Comparison of ENCODE assay signal across 8 cellular contexts in genomic region chr3:48240000-48240710, GRCh38. TPM values are rescaled to one million over a fixed set of nuclear protein-coding genes. Genes with fewer than 3 reads are reported as not detected.
A peak's percentile ranks its signal among the peaks of the same experiment; 100 is the strongest.
DNase-seq lines count a peak whose midpoint lies in the region; ATAC-seq and TF ChIP-seq lines count a peak whose summit lies in the region.

No MANE protein-coding gene starts in this region.

- H3K4me3 Mint-ChIP-seq in CD4-positive, alpha-beta T cell: peak overlapping the region; percentile 93

- no peaks in the 10 kb centered on the region for H3K27me3 ChIP-seq in CD4-positive, alpha-beta T cell (ENCODE audit: control insufficient read depth, insufficient read depth, low read length)
- no peaks in the 10 kb centered on the region for H3K27me3 ChIP-seq in MG63
- H3K27me3 ChIP-seq in mammary epithelial cell (ENCODE audit: insufficient read depth, low read length): no peaks in the 10 kb centered on the region
- H3K27me3 ChIP-seq in neuron (ENCODE audit: insufficient read depth, low read length): no peaks in the 10 kb centered on the region

- H3K36me3 Mint-ChIP-seq in CD4-positive, alpha-beta T cell (ENCODE audit: low read depth): peaks cover 7% of the 10 kb centered on the region

- in situ Hi-C loops in mammary epithelial cell (cut with MboI; ENCODE audit: low sequenced_read_pairs in 2 of 2): no loop called here

- 88% methylated on average over 11 of the region's 15 CpGs for WGBS in mammary epithelial cell (ENCODE audit: low coverage, missing lambda C conversion rate)

- peak overlapping the region; percentile 92 for H3K27ac Mint-ChIP-seq in CD4-positive, alpha-beta T cell

- POLR2A ChIA-PET in CD4-positive, alpha-beta T cell (lab: Charles Lee): interaction anchor here (0.6 to 2.4 kb wide), 7 partner anchors 15 to 445 kb away, joined by 3 to 32 read pairs (median 8); partner anchors contain the start of genes CCDC51, NCKIPSD, NME6 and TMA7

- TF ChIP-seq CTCF in CD4-positive, alpha-beta T cell (IDR thresholded peaks at IDR 0.05): no peak
- TF ChIP-seq CTCF in mammary epithelial cell (conservative IDR thresholded peaks at IDR 0.05 in 1 of 2, IDR thresholded peaks at IDR 0.05 in 1 of 2; ENCODE audit: extremely low read depth in 1 of 2, insufficient read depth in 1 of 2, low read depth in 1 of 2, low read length in 2 of 2) (no peak), mucosa of descending colon (IDR thresholded peaks at IDR 0.05) (no peak)

- H3K36me3 ChIP-seq in MG63 (no peaks in the 10 kb centered on the region), mammary epithelial cell (ENCODE audit: insufficient read depth, low read length) (no peaks in the 10 kb centered on the region), neuron (ENCODE audit: insufficient read depth, low read length) (no peaks in the 10 kb centered on the region), mucosa of descending colon (ENCODE audit: low read depth) (no peaks in the 10 kb centered on the region)

- peaks cover 5% of the 10 kb centered on the region for H3K4me1 ChIP-seq in mammary epithelial cell (ENCODE audit: insufficient read depth, low read length)
- H3K4me1 ChIP-seq in neuron (ENCODE audit: insufficient read depth, low read length): peaks cover 11% of the 10 kb centered on the region
- H3K4me1 ChIP-seq in mucosa of descending colon (ENCODE audit: low read depth): peaks cover 4% of the 10 kb centered on the region

- ATAC-seq in CD4-positive, alpha-beta T cell (ENCODE audit: poor library complexity): no peak
- no peak for ATAC-seq in HG02938 (IDR thresholded peaks at IDR 0.05; ENCODE audit: unreplicated experiment)
- ATAC-seq in GM21723 (IDR thresholded peaks at IDR 0.05; ENCODE audit: unreplicated experiment): no peak
- ATAC-seq in mucosa of descending colon: no peak

- peak overlapping the region; percentile 43 for H3K27ac ChIP-seq in CD4-positive, alpha-beta T cell (ENCODE audit: low read depth, low read length)
- no peak overlapping the region for H3K27ac ChIP-seq in mammary epithelial cell (ENCODE audit: insufficient read depth, low read depth, low read length)

- peaks cover 23% of the 10 kb centered on the region for H3K4me1 Mint-ChIP-seq in CD4-positive, alpha-beta T cell (ENCODE audit: low read depth)

- H2AFZ ChIP-seq in mammary epithelial cell (ENCODE audit: low read depth, low read length) (peak overlapping the region; percentile 97), neuron (ENCODE audit: low read depth, low read length) (peak overlapping the region; percentile 56)

- H3K27me3 Mint-ChIP-seq in CD4-positive, alpha-beta T cell: no peaks in the 10 kb centered on the region

- H3K9me3 ChIP-seq in CD4-positive, alpha-beta T cell (ENCODE audit: control insufficient read depth, low read length): no peaks in the 10 kb centered on the region
- H3K9me3 ChIP-seq in MG63 (no peaks in the 10 kb centered on the region), mammary epithelial cell (replicated peaks; ENCODE audit: insufficient read depth, low read length) (no peaks in the 10 kb centered on the region), neuron (ENCODE audit: low read length) (no peaks in the 10 kb centered on the region), mucosa of descending colon (no peaks in the 10 kb centered on the region)

- peak overlapping the region; percentile 68 for H3K4me3 ChIP-seq in MG63
- peak overlapping the region in 1 of 3 experiments; percentile 98 for H3K4me3 ChIP-seq in mammary epithelial cell (replicated peaks in 1 of 3; ENCODE audit: insufficient read depth in 1 of 3, low read depth in 2 of 3, low read length in 3 of 3)
- H3K4me3 ChIP-seq in neuron (ENCODE audit: low read length): peak overlapping the region; percentile 81
- H3K4me3 ChIP-seq in mucosa of descending colon: no peak overlapping the region

- H3K79me2 ChIP-seq in mammary epithelial cell (ENCODE audit: insufficient read depth, low read length): peaks cover 31% of the 10 kb centered on the region

- H3K9ac ChIP-seq in mammary epithelial cell (ENCODE audit: insufficient read depth, low read length): no peak overlapping the region

- BruUV-seq in mammary epithelial cell (replicated peaks; lab: Mats Ljungman, UMichigan): no TSS peak

- no peak for DNase-seq in CD4-positive, alpha-beta T cell
- DNase-seq in MG63: no peak
- DNase-seq in mammary epithelial cell: no peak
- no peak for DNase-seq in MV-4-11 (lab: John Stamatoyannopoulos, UW)
- no peak for DNase-seq in mucosa of descending colon

- H3K4me2 ChIP-seq in mammary epithelial cell (ENCODE audit: insufficient read depth, low read depth, low read length): peak overlapping the region; percentile 80

- CTCF ChIA-PET in CD4-positive, alpha-beta T cell (lab: Charles Lee): interaction anchor here (0.9 to 2.9 kb wide), 8 partner anchors 11 to 316 kb away, joined by 3 to 14 read pairs (median 6); partner anchors contain the start of genes CDC25A and PFKFB4
- CTCF ChIA-PET in mammary epithelial cell (lab: Charles Lee; ENCODE audit: low non-redundant PET): no interaction called here

- no peaks in the 10 kb centered on the region for H4K20me1 ChIP-seq in mammary epithelial cell (ENCODE audit: insufficient read depth, low read length)

- intact Hi-C loops in CD4-positive, alpha-beta T cell (cut with DNase I, micrococcal nuclease): loop anchor here (1.0 to 10.0 kb wide), 4 partner anchors 51 to 62 kb away; partner anchors contain the start of genes NME6 (in 2 of the 2) and CDC25A (in 1 of the 2)
- intact Hi-C loops in mammary epithelial cell (cut with micrococcal nuclease): loop anchor here (2.0 kb wide), 1 partner anchor 29 kb away; no protein-coding TSS in a partner anchor
- intact Hi-C loops in mucosa of descending colon (cut with DNase I, micrococcal nuclease): no loop called here

- no peaks in the 10 kb centered on the region for H3K9me3 Mint-ChIP-seq in CD4-positive, alpha-beta T cell

- dilution Hi-C loops in mammary epithelial cell (cut with HindIII; ENCODE audit: low sequenced_read_pairs): no loop called here

RNA-seq across cellular contexts. Expression of gene ZNF589, which starts 0.7 kb away (rescaled TPM):
- total RNA-seq in CD4-positive, alpha-beta T cell: 10 to 100 TPM; 18.3 to 20.5 TPM
- 3.0 and 4.5 TPM in 2 replicates for total RNA-seq in MG63 (2014; rRNA removed; shearing (Covaris generic); ENCODE audit: low replicate concordance)
- total RNA-seq in mammary epithelial cell: 1 to 10 TPM; 8.8 to 9.2 TPM
- 7.1 TPM for polyA plus RNA-seq in mammary epithelial cell
- polyA minus RNA-seq in mammary epithelial cell: 2.9 TPM
- total RNA-seq in mucosa of descending colon: 10 to 100 TPM in 2 of 3 donors, 1 to 10 TPM in 1; 5.9 to 18.6 (median 12.5) TPM

RNA-seq across cellular contexts. Expression of gene CAMP, which starts 16.9 kb away (rescaled TPM):
- not detected for total RNA-seq in CD4-positive, alpha-beta T cell
- not detected in 2 replicates for total RNA-seq in MG63 (2014; rRNA removed; shearing (Covaris generic); ENCODE audit: low replicate concordance)
- total RNA-seq in mammary epithelial cell (1 to 10 TPM; 5.3 to 7.0 TPM), mucosa of descending colon (not detected)
- polyA plus RNA-seq in mammary epithelial cell: 7.7 TPM
- 4.4 TPM for polyA minus RNA-seq in mammary epithelial cell

RNA-seq across cellular contexts. Expression of gene CDC25A, which starts 51.9 kb away (rescaled TPM):
- total RNA-seq in CD4-positive, alpha-beta T cell: under 1 TPM in 1 of 2 experiments, not detected in 1; 0.14 TPM
- 11.2 and 25.3 TPM in 2 replicates for total RNA-seq in MG63 (2014; rRNA removed; shearing (Covaris generic); ENCODE audit: low replicate concordance)
- total RNA-seq in mammary epithelial cell (10 to 100 TPM in 1 of 2 donors, 1 to 10 TPM in 1; 7.3 to 17.8 TPM), mucosa of descending colon (1 to 10 TPM; 3.4 to 6.9 (median 4.3) TPM)
- polyA plus RNA-seq in mammary epithelial cell: 16.3 TPM
- polyA minus RNA-seq in mammary epithelial cell: 15.7 TPM

Comparison
In these comparisons a context has a peak if more than half of its experiments do, and no peak if none do; other contexts are left out.
1. intact Hi-C loops: an anchor here in CD4-positive, alpha-beta T cell (1.0 to 10.0 kb wide) and mammary epithelial cell (2.0 kb wide); none called in mucosa of descending colon.